In genomic region chr1:1449099-1449739, GRCh38 we compare ENCODE assay signal across 1 cellular context.
TF ChIP-seq lines count a peak whose summit lies in the region.

Gene ATAD3C, plus strand, starts transcription at chr1:1449689. Its CDS starts 995 bp downstream, at chr1:1450684.

TF ChIP-seq in K562, 482 proteins besides CTCF, POLR2A, EP300 and RAD21 (continued from another document):
- TF ChIP-seq U2AF1 (optimal IDR thresholded peaks at IDR 0.05; ENCODE audit: low read depth, low read length) (no peak), ZBTB9 (CRISPR knock-in tag; IDR thresholded peaks at IDR 0.05) (no peak), PCBP2 (IDR thresholded peaks at IDR 0.05; ENCODE audit: low read depth, low read length, poor library complexity, severe bottlenecking) (no peak), MCM2 (IDR thresholded peaks at IDR 0.05; ENCODE audit: low read depth) (no peak), CBFB (CRISPR knock-in tag; IDR thresholded peaks at IDR 0.05) (no peak), CTBP1 (IDR thresholded peaks at IDR 0.05; ENCODE audit: borderline replicate concordance) (no peak), ARNT (IDR thresholded peaks at IDR 0.05) (0 out of 4 replicates have a peak, but pooled peaks of 1 of the 2 experiments have one; percentile 40), FOXK2 (conservative IDR thresholded peaks at IDR 0.05 in 1 of 2, IDR thresholded peaks at IDR 0.05 in 1 of 2; ENCODE audit: low read depth in 2 of 2) (no peak), HDAC1 (IDR thresholded peaks at IDR 0.05) (peak in 1 of 2 experiments; percentile 52; a peak in 1 of 4 replicates), ZNF512 (tag; IDR thresholded peaks at IDR 0.05) (peak; percentile 38), ZC3H4 (CRISPR knock-in tag; IDR thresholded peaks at IDR 0.05; ENCODE audit: borderline replicate concordance) (no peak), NR3C1 (CRISPR knock-in tag; IDR thresholded peaks at IDR 0.05) (no peak), IRF2 (CRISPR knock-in tag; IDR thresholded peaks at IDR 0.05) (no peak), CEBPG (CRISPR knock-in tag; IDR thresholded peaks at IDR 0.05) (no peak), CEBPG (tag; conservative IDR thresholded peaks at IDR 0.05 in 1 of 2, IDR thresholded peaks at IDR 0.05 in 1 of 2) (no peak), PKNOX1 (IDR thresholded peaks at IDR 0.05) (peak; percentile 38; the same call in 1 of the 2 replicates), HNRNPK (IDR thresholded peaks at IDR 0.05; ENCODE audit: low read depth, low read length, poor library complexity, severe bottlenecking) (no peak), ADNP (tag; IDR thresholded peaks at IDR 0.05) (no peak), CBFA2T2 (conservative IDR thresholded peaks at IDR 0.05) (no peak), CHD4 (IDR thresholded peaks at IDR 0.05; ENCODE audit: insufficient read depth, insufficient replicate concordance, low read depth, low read length, poor library complexity, severe bottlenecking) (no peak)
